ENCODE assay signal across 21 cellular contexts in the genomic region with DNA sequence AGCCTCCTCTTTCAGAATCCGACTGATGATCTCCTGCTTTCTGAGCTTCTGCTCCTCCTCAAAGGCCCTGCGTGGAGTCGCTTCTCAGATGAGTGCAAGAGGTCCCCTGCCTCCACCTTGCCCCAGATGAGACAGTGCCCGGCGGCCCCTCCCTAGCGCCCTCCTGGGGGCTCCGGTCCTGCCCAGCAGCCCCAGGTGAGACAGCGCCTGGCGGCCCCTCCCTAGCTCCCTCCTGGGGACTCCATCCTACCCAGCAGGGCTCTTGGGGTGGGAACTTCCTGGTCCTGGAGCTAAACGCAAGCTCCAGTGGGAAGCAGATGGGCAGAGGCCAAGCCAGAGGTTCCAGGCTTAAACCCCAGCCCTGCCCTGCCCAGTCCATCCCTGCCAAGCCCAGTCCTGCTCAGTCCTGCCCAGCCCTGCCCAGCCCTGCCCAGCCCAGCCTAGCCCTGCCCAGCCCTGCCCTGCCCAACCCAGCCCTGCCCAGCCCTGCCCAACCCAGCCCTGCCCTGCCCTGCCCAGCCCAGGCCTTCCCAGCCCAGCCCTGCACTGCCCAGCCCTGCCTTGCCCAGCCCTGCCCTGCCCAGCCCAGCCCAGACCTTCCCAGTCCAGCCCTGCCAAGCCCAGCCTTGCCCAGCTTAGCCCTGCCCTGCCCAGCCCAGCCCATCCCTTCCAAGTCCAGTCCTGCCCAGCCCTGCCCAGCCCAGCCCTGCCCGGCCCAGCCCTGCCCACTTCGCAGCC. TPM values are rescaled to one million over a fixed set of nuclear protein-coding genes. Genes with fewer than 3 reads are reported as not detected.
"Had no signal": no experiment of that assay in that cellular context is flagged by ENCODE, and none has a peak within 500 bp of the region (broad histone marks: within the 10 kb centered on the region; RNA-seq: fewer than 3 reads in every experiment).

No MANE protein-coding gene starts in this region.

- H3K9me3 ChIP-seq: body of pancreas, heart left ventricle, thyroid gland had no signal

- H3K79me2 ChIP-seq: parathyroid adenoma had no signal

- H3K9ac ChIP-seq: parathyroid adenoma had no signal

- H3K27ac ChIP-seq: body of pancreas, heart left ventricle, parathyroid adenoma, thyroid gland had no signal

- H3K36me3 ChIP-seq: heart left ventricle, thyroid gland had no signal

- ATAC-seq: body of pancreas; naive thymus-derived CD4-positive, alpha-beta T cell; stimulated activated memory B cell treated with anti-CD40 and anti-IgM and Interleukin-4, amounts not matched to agents 10 μg/mL and 1 μg/mL and 100 μg/mL, for 72 hours had no signal

- H2AFZ ChIP-seq: parathyroid adenoma had no signal

- DNase-seq: activated B cell treated with CpG ODN at 0.5 μM for 24 hours; activated CD4-positive, alpha-beta T cell treated with anti-CD3 and anti-CD28 coated beads for 48 hours; activated CD8-positive, alpha-beta T cell treated with anti-CD3 and anti-CD28 coated beads for 36 hours; activated gamma-delta T cell treated with Interleukin-2 at 50 U/mL for 16 hours; amygdala; body of pancreas; cortex of kidney; effector CD4-positive, alpha-beta T cell; heart left ventricle; immature natural killer cell; naive thymus-derived CD4-positive, alpha-beta T cell; stimulated activated CD4-positive, alpha-beta T cell treated with anti-CD3 and anti-CD28 coated beads, Interleukin-2, amount 100 ng/mL, for 48 hours; thyroid gland had no signal

- H3K4me1 ChIP-seq: body of pancreas, heart left ventricle, parathyroid adenoma, thyroid gland had no signal

- H3K4me3 ChIP-seq: body of pancreas, heart left ventricle, thyroid gland had no signal

- FAIRE-seq: frontal cortex, TTC549 had no signal

- H3K27me3 ChIP-seq: thyroid gland had no signal

RNA-seq across cellular contexts. Expression of gene CFAP74, which starts 34.6 kb away (rescaled TPM):
- total RNA-seq: activated B cell treated with CpG ODN at 0.5 μM for 24 hours; fibroblast of lung; naive thymus-derived CD4-positive, alpha-beta T cell; renal cortical epithelial cell; T-helper 2 cell treated with Interferon-gamma antibody and Interleukin-4, amounts not matched to agents 100 ng/mL and 5 ng/mL, for 36 hours had no signal
- polyA plus RNA-seq: fibroblast of lung; immature natural killer cell; naive thymus-derived CD4-positive, alpha-beta T cell had no signal

RNA-seq across cellular contexts. Expression of gene TMEM52, which starts 49.9 kb away (rescaled TPM):
- total RNA-seq: T-helper 2 cell treated with Interferon-gamma antibody and Interleukin-4, amounts not matched to agents 100 ng/mL and 5 ng/mL, for 36 hours; thyroid gland had no signal

RNA-seq across cellular contexts. Expression of gene GABRD, which starts 50.2 kb away (rescaled TPM):
- total RNA-seq: activated B cell treated with CpG ODN at 0.5 μM for 24 hours; activated CD8-positive, alpha-beta T cell treated with anti-CD3 and anti-CD28 coated beads for 36 hours; body of pancreas; fibroblast of lung; mononuclear cell; renal cortical epithelial cell; T-helper 2 cell treated with Interferon-gamma antibody and Interleukin-4, amounts not matched to agents 100 ng/mL and 5 ng/mL, for 36 hours had no signal
- polyA plus RNA-seq: fibroblast of lung, immature natural killer cell had no signal

RNA-seq across cellular contexts. Expression of gene CALML6, which starts 53.9 kb away (rescaled TPM):
- total RNA-seq: frontal cortex, mononuclear cell had no signal
- polyA plus RNA-seq: heart left ventricle; immature natural killer cell; naive thymus-derived CD4-positive, alpha-beta T cell had no signal
